In the genomic region with DNA sequence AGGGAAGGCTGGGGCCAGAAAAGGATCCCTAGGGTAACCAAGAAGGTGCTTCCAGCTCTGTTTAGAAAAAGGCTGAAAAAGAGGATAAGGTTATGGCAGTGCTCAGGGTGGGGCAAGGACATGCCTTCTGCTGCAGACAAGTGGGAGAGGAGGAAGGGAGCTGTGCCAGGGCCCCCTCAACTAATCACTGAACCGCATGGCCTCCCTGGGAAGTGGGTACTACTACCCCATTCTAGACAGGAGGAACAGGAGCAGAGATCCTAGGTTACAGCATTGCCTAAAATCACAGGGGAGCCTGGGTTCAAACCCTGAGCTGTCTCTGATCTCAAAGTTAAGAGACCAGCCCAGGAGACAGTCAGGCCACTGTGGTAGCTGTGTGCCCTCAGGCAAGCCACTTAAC, we compare ENCODE assay signal across 20 cellular contexts.
DNase-seq lines count a peak whose midpoint lies in the region; ATAC-seq and TF ChIP-seq lines count a peak whose summit lies in the region.
"Had no signal": no experiment of that assay in that cellular context is flagged by ENCODE, and none has a peak within 500 bp of the region (broad histone marks: within the 10 kb centered on the region; RNA-seq: fewer than 3 reads in every experiment).

No MANE protein-coding gene starts in this region.

- H3K4ac ChIP-seq in neuronal stem cell (ENCODE audit: low read length), result no peak overlapping the region

- no CpG with 5 or more reads among the region's 1 CpG for WGBS in neuronal stem cell (ENCODE audit: extremely low coverage in 2 of 2, insufficient read length in 2 of 2, insufficient replicate concordance in 1 of 2), 2 donors

- H2AK5ac ChIP-seq in neuronal stem cell (ENCODE audit: low read depth, low read length), result no peak overlapping the region

- no peak for ATAC-seq in upper lobe of right lung
- ATAC-seq: CD8-positive, alpha-beta T cell; GM12878 had no signal

- H2AFZ ChIP-seq in neuronal stem cell (ENCODE audit: low read length), result no peak overlapping the region

- intact Hi-C loops in posterior vena cava (cut with DNase I) (no loop called here), upper lobe of right lung (cut with DNase I) (no loop called here)

- H3K4me2 ChIP-seq in neuronal stem cell (ENCODE audit: insufficient read depth, low read length, poor library complexity, severe bottlenecking), result no peak overlapping the region
- H3K4me2 ChIP-seq: A549; BLaER1 treated with 17β-estradiol and CSF1 and Interleukin-3, amounts not matched to agents 10 nM and 100 nM had no signal

- H4K91ac ChIP-seq in neuronal stem cell (ENCODE audit: low read depth, low read length, poor library complexity), result no peak overlapping the region

- H4K8ac ChIP-seq in neuronal stem cell (ENCODE audit: low read depth, low read length), result no peak overlapping the region

- H3K27ac ChIP-seq in neuronal stem cell (replicated peaks; ENCODE audit: low read length), result no peak overlapping the region
- no peak overlapping the region for H3K27ac ChIP-seq in upper lobe of right lung
- H3K27ac ChIP-seq: 22Rv1; A549; BLaER1 treated with 17β-estradiol and CSF1 and Interleukin-3, amounts not matched to agents 10 nM and 100 nM; C4-2B had no signal

- H3K27me3 ChIP-seq in neuronal stem cell (ENCODE audit: control insufficient read depth in 3 of 3, insufficient read depth in 3 of 3, low read depth in 1 of 3, low read length in 3 of 3) (no peaks in the 10 kb centered on the region), upper lobe of right lung (no peaks in the 10 kb centered on the region)
- H3K27me3 ChIP-seq: BLaER1 treated with 17β-estradiol and CSF1 and Interleukin-3, amounts not matched to agents 10 nM and 100 nM had no signal

- DNase-seq in neuronal stem cell (ENCODE audit: low spot score), result no peak
- DNase-seq in posterior vena cava (ENCODE audit: low spot score), result peak; percentile 38
- DNase-seq in upper lobe of right lung, result peak; percentile 7
- DNase-seq in DMS153 treated with DMSO at 0.1 percent for 48 hours (lab: John Stamatoyannopoulos, UW; ENCODE audit: unreplicated experiment), result no peak
- no peak for DNase-seq in NCI-H1092 treated with DMSO at 0.1 percent for 48 hours (lab: John Stamatoyannopoulos, UW)
- DNase-seq: AML-193; Caco-2; Calu3; CD4-positive, alpha-beta T cell; CD8-positive, alpha-beta T cell; DMS53; DMS79; DND-41; EL; GDM1 had no signal

- H3K9ac ChIP-seq in neuronal stem cell (ENCODE audit: low read depth, low read length, poor library complexity), result no peak overlapping the region
- H3K9ac ChIP-seq: BLaER1 treated with 17β-estradiol and CSF1 and Interleukin-3, amounts not matched to agents 10 nM and 100 nM had no signal

- H2BK15ac ChIP-seq in neuronal stem cell (ENCODE audit: low read length), result no peak overlapping the region

- H2BK12ac ChIP-seq in neuronal stem cell (ENCODE audit: low read length), result no peak overlapping the region

- H3K9me3 ChIP-seq in neuronal stem cell (replicated peaks in 1 of 2; ENCODE audit: control insufficient read depth in 2 of 2, insufficient read depth in 1 of 2, low read depth in 1 of 2, low read length in 2 of 2), result no peaks in the 10 kb centered on the region
- H3K9me3 ChIP-seq in upper lobe of right lung, result no peaks in the 10 kb centered on the region
- H3K9me3 ChIP-seq: A549; BLaER1 treated with 17β-estradiol and CSF1 and Interleukin-3, amounts not matched to agents 10 nM and 100 nM; Caco-2 had no signal

- no peak for TF ChIP-seq CTCF in upper lobe of right lung (IDR thresholded peaks at IDR 0.05)

- no peak overlapping the region for H3K23ac ChIP-seq in neuronal stem cell (ENCODE audit: low read depth, low read length, poor library complexity)

- H3K18ac ChIP-seq in neuronal stem cell (ENCODE audit: low read length), result peak overlapping the region; percentile 46

- H3K4me3 ChIP-seq in neuronal stem cell (ENCODE audit: low read length in 2 of 2) (no peak overlapping the region), upper lobe of right lung (no peak overlapping the region)
- H3K4me3 ChIP-seq: A549; BLaER1 treated with 17β-estradiol and CSF1 and Interleukin-3, amounts not matched to agents 10 nM and 100 nM; GM12878 had no signal

- H3K14ac ChIP-seq in neuronal stem cell (ENCODE audit: low read length), result no peak overlapping the region

- H3K4me1 ChIP-seq in neuronal stem cell (ENCODE audit: control insufficient read depth in 2 of 2, insufficient read depth in 1 of 2, low read depth in 1 of 2, low read length in 2 of 2), result peaks cover 0 to 8% of the 10 kb centered on the region in 2 donors
- no peaks in the 10 kb centered on the region for H3K4me1 ChIP-seq in upper lobe of right lung
- H3K4me1 ChIP-seq: A549, Caco-2 had no signal

- H2BK5ac ChIP-seq in neuronal stem cell (ENCODE audit: low read length), result no peak overlapping the region

- H3K36me3 ChIP-seq in neuronal stem cell (replicated peaks in 1 of 2; ENCODE audit: control insufficient read depth in 2 of 2, insufficient read depth in 2 of 2, low read length in 2 of 2) (no peaks in the 10 kb centered on the region), upper lobe of right lung (no peaks in the 10 kb centered on the region)
- H3K36me3 ChIP-seq: BLaER1 treated with 17β-estradiol and CSF1 and Interleukin-3, amounts not matched to agents 10 nM and 100 nM had no signal

- no peak overlapping the region for H2BK120ac ChIP-seq in neuronal stem cell (ENCODE audit: low read depth, low read length)

- H3K79me1 ChIP-seq in neuronal stem cell (ENCODE audit: low read depth, low read length), result no peaks in the 10 kb centered on the region

Comparison
In these comparisons a context has a peak if more than half of its experiments do, and no peak if none do; other contexts are left out.
1. DNase-seq: peak in posterior vena cava (single experiment) and upper lobe of right lung (single experiment); none in neuronal stem cell (single experiment), DMS153 treated with DMSO at 0.1 percent for 48 hours (single experiment) and NCI-H1092 treated with DMSO at 0.1 percent for 48 hours (single experiment).